13 cellular contexts compared by ENCODE assay signal in genomic region chr16:2584742-2585650, GRCh38. TPM values are rescaled to one million over a fixed set of nuclear protein-coding genes. Genes with fewer than 3 reads are reported as not detected.
DNase-seq lines count a peak whose midpoint lies in the region; ATAC-seq and TF ChIP-seq lines count a peak whose summit lies in the region.
"Had no signal": no experiment of that assay in that cellular context is flagged by ENCODE, and none has a peak within 500 bp of the region (broad histone marks: within the 10 kb centered on the region; RNA-seq: fewer than 3 reads in every experiment).

No MANE protein-coding gene starts in this region.

- no peak overlapping the region for H3K56ac ChIP-seq in mesendoderm (ENCODE audit: low read length)

- no peak overlapping the region for H3K9ac ChIP-seq in mesendoderm (ENCODE audit: low read length)

- H3K27me3 ChIP-seq in upper lobe of right lung, result no peaks in the 10 kb centered on the region
- no peaks in the 10 kb centered on the region for H3K27me3 ChIP-seq in mesendoderm (ENCODE audit: insufficient read depth, low read length, poor library complexity)
- H3K27me3 ChIP-seq: esophagus muscularis mucosa had no signal

- no peak overlapping the region for H3K18ac ChIP-seq in mesendoderm (ENCODE audit: low read length)

- intact Hi-C loops in Right ventricle myocardium inferior (cut with DNase I), result no loop called here
- intact Hi-C loops in cardiac septum (cut with DNase I), result no loop called here
- intact Hi-C loops in mucosa of descending colon (cut with DNase I, micrococcal nuclease), result no loop called here
- intact Hi-C loops in upper lobe of right lung (cut with DNase I), result no loop called here

- H4K8ac ChIP-seq in mesendoderm (ENCODE audit: low read depth, low read length), result no peak overlapping the region

- H3K4me1 ChIP-seq in mucosa of descending colon (ENCODE audit: low read depth) (no peaks in the 10 kb centered on the region), upper lobe of right lung (no peaks in the 10 kb centered on the region), mesendoderm (ENCODE audit: control insufficient read depth, low read depth, low read length) (no peaks in the 10 kb centered on the region)

- H2BK120ac ChIP-seq in mesendoderm (ENCODE audit: low read depth, low read length), result no peak overlapping the region

- H2AK5ac ChIP-seq in mesendoderm (ENCODE audit: low read length), result no peak overlapping the region

- H3K79me1 ChIP-seq in mesendoderm (ENCODE audit: low read length), result no peaks in the 10 kb centered on the region

- ATAC-seq in Right ventricle myocardium inferior (peak; percentile 88), mucosa of descending colon (peak; percentile 23), upper lobe of right lung (peak; percentile 12), HG02885 (IDR thresholded peaks at IDR 0.05; ENCODE audit: poor library complexity, unreplicated experiment) (no peak), GM21447 (IDR thresholded peaks at IDR 0.05; ENCODE audit: unreplicated experiment) (no peak)
- ATAC-seq: GM12878 had no signal

- TF ChIP-seq CTCF in mucosa of descending colon (IDR thresholded peaks at IDR 0.05) (no peak), upper lobe of right lung (IDR thresholded peaks at IDR 0.05) (no peak)

- H3K36me3 ChIP-seq in mucosa of descending colon (ENCODE audit: low read depth), result peaks cover 8% of the 10 kb centered on the region
- peaks cover 54% of the 10 kb centered on the region for H3K36me3 ChIP-seq in upper lobe of right lung
- H3K36me3 ChIP-seq in mesendoderm (ENCODE audit: control insufficient read depth, insufficient read depth, low read length), result peaks cover 4% of the 10 kb centered on the region

- no peaks in the 10 kb centered on the region for H3K9me3 ChIP-seq in mucosa of descending colon
- no peaks in the 10 kb centered on the region for H3K9me3 ChIP-seq in upper lobe of right lung
- H3K9me3 ChIP-seq: esophagus muscularis mucosa had no signal

- DNase-seq in Right ventricle myocardium inferior (ENCODE audit: missing footprints), result no peak
- DNase-seq in cardiac septum (ENCODE audit: low spot score), result no peak
- DNase-seq in mucosa of descending colon, result peak in 2 of 3 donors; percentile 21 to 46
- peak; percentile 26 for DNase-seq in upper lobe of right lung
- DNase-seq in mesendoderm, result no peak
- DNase-seq: activated effector memory CD4-positive, alpha-beta T cell treated with anti-CD3 and anti-CD28 coated beads, Interleukin-2, amount 50 U/mL, for 16 hours; NCI-H1436; nephron progenitor cell had no signal

- H3K23ac ChIP-seq in mesendoderm (ENCODE audit: low read length), result no peak overlapping the region

- peak overlapping the region; percentile 60 for H3K27ac ChIP-seq in cingulate gyrus (ENCODE audit: low read depth, low read length)
- H3K27ac ChIP-seq in upper lobe of right lung, result no peak overlapping the region
- H3K27ac ChIP-seq in mesendoderm (ENCODE audit: low read depth, low read length), result no peak overlapping the region
- H3K27ac ChIP-seq: esophagus muscularis mucosa had no signal

- H2BK15ac ChIP-seq in mesendoderm (replicated peaks; ENCODE audit: low read depth), result no peak overlapping the region

- WGBS in mesendoderm (ENCODE audit: extremely low coverage, insufficient coverage, low lambda C conversion rate), result no CpG with 5 or more reads among the region's 23 CpGs

- H2BK5ac ChIP-seq in mesendoderm (ENCODE audit: low read length), result no peak overlapping the region

- no peaks in the 10 kb centered on the region for H3K79me2 ChIP-seq in mesendoderm (ENCODE audit: control insufficient read depth, insufficient read depth, low read length)

- no peak overlapping the region for H4K5ac ChIP-seq in mesendoderm (ENCODE audit: low read length)

- no peak overlapping the region for H3K4ac ChIP-seq in mesendoderm (ENCODE audit: low read depth, low read length)

- no peak overlapping the region for H3K4me2 ChIP-seq in mesendoderm (ENCODE audit: low read length)

- H3K4me3 ChIP-seq in mucosa of descending colon (no peak overlapping the region), upper lobe of right lung (no peak overlapping the region), mesendoderm (ENCODE audit: low read length) (no peak overlapping the region)
- H3K4me3 ChIP-seq: esophagus muscularis mucosa, GM12878 had no signal

RNA-seq across cellular contexts. Expression of gene PDPK1, which starts 47.2 kb away (rescaled TPM):
- total RNA-seq in Right ventricle myocardium inferior (47.1 TPM), cardiac septum (41.0 TPM), mucosa of descending colon (10 to 100 TPM; 73.3 to 79.6 (median 79.3) TPM), upper lobe of right lung (90.9 TPM)
- polyA plus RNA-seq in mesendoderm (2013, experiment 1 of 2), result 15.7 TPM
- polyA plus RNA-seq in mesendoderm (2013, experiment 2 of 2), result 15.0 TPM

RNA-seq across cellular contexts. Expression of gene CEMP1, which starts 53.8 kb away (rescaled TPM):
- total RNA-seq in Right ventricle myocardium inferior (not detected), cardiac septum (not detected), mucosa of descending colon (1 to 10 TPM in 1 of 3 donors, under 1 TPM in 1, not detected in 1; 0.89 to 1.2 TPM), upper lobe of right lung (1.4 TPM)
- polyA plus RNA-seq in mesendoderm (2013, experiment 1 of 2), result not detected
- not detected for polyA plus RNA-seq in mesendoderm (2013, experiment 2 of 2)
- total RNA-seq: esophagus muscularis mucosa had no signal

Comparison
In these comparisons a context has a peak if more than half of its experiments do, and no peak if none do; other contexts are left out.
1. ATAC-seq: peak in Right ventricle myocardium inferior (single experiment), mucosa of descending colon (single experiment) and upper lobe of right lung (single experiment); none in HG02885 (single experiment) and GM21447 (single experiment).
2. DNase-seq: peak in mucosa of descending colon (2 of 3) and upper lobe of right lung (single experiment); none in Right ventricle myocardium inferior (single experiment), cardiac septum (single experiment) and mesendoderm (single experiment).